In the genomic region with DNA sequence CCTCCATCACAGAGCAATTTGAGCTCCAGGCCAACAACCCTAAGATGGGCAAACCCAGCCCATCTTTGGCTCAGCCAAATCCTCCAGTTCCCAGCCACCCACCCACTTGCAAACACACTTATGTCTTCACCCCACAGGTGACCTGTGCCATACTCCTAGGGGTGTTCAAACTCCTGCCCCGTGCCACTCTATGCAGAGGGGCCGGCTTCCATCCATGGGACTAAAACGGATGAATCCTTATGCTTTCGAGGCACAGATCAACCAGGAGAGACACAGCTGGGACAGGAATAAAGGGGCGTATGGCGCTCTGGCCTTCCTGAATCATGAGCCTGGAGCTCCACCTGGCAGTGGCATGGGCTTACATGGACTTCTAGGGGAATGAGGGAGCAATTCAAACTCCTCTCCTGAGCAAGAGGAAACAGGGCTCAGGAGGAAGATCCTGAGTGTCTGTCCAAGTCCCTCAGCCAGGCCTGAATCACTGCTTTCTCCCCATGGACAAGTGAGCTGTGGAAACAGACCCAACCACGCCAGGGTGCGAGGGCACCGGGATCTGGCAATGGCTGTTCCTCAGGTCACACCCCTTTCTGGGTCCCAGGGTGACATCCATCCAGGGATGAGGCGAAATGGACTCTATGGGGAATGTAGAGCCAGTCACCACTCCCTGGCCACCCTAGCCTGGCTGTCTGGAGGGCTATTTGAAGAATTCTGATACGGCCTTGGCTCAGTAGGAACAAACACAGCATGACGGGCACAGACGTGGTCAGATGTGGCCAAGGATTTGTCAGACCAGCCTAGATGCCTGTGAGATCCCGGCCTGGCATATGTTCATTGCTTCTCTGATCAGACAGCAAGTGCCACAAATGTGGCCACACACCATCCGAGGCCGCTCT, we compare ENCODE assay signal across 4 cellular contexts. TPM values are rescaled to one million over a fixed set of nuclear protein-coding genes. Genes with fewer than 3 reads are reported as not detected.
"Had no signal": no experiment of that assay in that cellular context is flagged by ENCODE, and none has a peak within 500 bp of the region (broad histone marks: within the 10 kb centered on the region; RNA-seq: fewer than 3 reads in every experiment).

No MANE protein-coding gene starts in this region.

RNA-seq across cellular contexts. Expression of gene GPAT2, which starts 36.6 kb away (rescaled TPM):
- total RNA-seq: progenitor cell of endocrine pancreas had no signal

RNA-seq across cellular contexts. Expression of gene ADRA2B, which starts 45.0 kb away (rescaled TPM):
- total RNA-seq: lung microvascular endothelial cell; natural killer cell treated with Interleukin-12 subunit alpha and Interleukin-12 subunit beta and Interleukin-15 and Interleukin-18, amount 100 ng/mL, for 72 hours had no signal
- polyA plus RNA-seq: keratinocyte had no signal
